In the genomic region with DNA sequence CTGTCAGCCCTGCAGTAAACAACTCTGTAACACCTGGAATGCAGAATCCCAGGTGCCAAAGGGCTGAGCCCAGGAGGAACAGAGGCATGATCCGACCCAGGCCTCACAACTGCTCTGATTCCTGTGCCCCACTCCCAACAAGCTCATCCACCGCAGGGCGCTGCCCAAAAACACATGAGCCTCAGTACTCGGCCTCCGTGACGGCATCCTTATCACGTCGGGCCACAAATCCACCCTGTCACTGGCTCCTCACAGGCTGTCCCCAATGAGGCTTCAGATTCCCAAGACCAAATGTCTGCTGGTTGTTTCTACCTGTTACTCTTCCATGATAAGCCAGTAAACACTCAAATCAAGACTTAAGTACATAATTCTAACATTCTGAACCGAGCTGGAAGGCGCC, we compare ENCODE assay signal across 3 cellular contexts.
TF ChIP-seq lines count a peak whose summit lies in the region.

No MANE protein-coding gene starts in this region.

TF ChIP-seq in liver, 16 proteins besides CTCF, POLR2A, EP300 and RAD21:
- no peak for TF ChIP-seq RXRA (IDR thresholded peaks at IDR 0.05)
- TF ChIP-seq HNF4A (conservative IDR thresholded peaks at IDR 0.05), result no peak
- no peak for TF ChIP-seq ATF3 (IDR thresholded peaks at IDR 0.05)
- TF ChIP-seq FOXA1 (IDR thresholded peaks at IDR 0.05), result no peak
- no peak for TF ChIP-seq NR2F2 (IDR thresholded peaks at IDR 0.05)
- TF ChIP-seq HNF4G (IDR thresholded peaks at IDR 0.05), result no peak
- no peak for TF ChIP-seq JUND (IDR thresholded peaks at IDR 0.05)
- TF ChIP-seq, protein P1, sequence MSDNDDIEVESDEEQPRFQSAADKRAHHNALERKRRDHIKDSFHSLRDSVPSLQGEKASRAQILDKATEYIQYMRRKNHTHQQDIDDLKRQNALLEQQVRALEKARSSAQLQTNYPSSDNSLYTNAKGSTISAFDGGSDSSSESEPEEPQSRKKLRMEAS (IDR thresholded peaks at IDR 0.05), result no peak
- TF ChIP-seq TAF1 (conservative IDR thresholded peaks at IDR 0.05), result no peak
- no peak for TF ChIP-seq REST (IDR thresholded peaks at IDR 0.05)
- TF ChIP-seq SP1 (IDR thresholded peaks at IDR 0.05), result no peak
- TF ChIP-seq YY1 (IDR thresholded peaks at IDR 0.05), result no peak
- TF ChIP-seq FOXA2 (IDR thresholded peaks at IDR 0.05), result no peak
- no peak for TF ChIP-seq GABPA (IDR thresholded peaks at IDR 0.05 in 1 of 2, conservative IDR thresholded peaks at IDR 0.05 in 1 of 2)
- TF ChIP-seq, protein P2, sequence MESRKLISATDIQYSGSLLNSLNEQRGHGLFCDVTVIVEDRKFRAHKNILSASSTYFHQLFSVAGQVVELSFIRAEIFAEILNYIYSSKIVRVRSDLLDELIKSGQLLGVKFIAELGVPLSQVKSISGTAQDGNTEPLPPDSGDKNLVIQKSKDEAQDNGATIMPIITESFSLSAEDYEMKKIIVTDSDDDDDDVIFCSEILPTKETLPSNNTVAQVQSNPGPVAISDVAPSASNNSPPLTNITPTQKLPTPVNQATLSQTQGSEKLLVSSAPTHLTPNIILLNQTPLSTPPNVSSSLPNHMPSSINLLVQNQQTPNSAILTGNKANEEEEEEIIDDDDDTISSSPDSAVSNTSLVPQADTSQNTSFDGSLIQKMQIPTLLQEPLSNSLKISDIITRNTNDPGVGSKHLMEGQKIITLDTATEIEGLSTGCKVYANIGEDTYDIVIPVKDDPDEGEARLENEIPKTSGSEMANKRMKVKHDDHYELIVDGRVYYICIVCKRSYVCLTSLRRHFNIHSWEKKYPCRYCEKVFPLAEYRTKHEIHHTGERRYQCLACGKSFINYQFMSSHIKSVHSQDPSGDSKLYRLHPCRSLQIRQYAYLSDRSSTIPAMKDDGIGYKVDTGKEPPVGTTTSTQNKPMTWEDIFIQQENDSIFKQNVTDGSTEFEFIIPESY (IDR thresholded peaks at IDR 0.05), result no peak
TF ChIP-seq in liver: peak in this region for 0.

TF ChIP-seq in HepG2, 621 proteins besides CTCF, POLR2A, EP300 and RAD21:
- TF ChIP-seq ZBTB4 (CRISPR knock-in tag; IDR thresholded peaks at IDR 0.05; ENCODE audit: borderline replicate concordance) (no peak), NFE2 (CRISPR knock-in tag; IDR thresholded peaks at IDR 0.05) (no peak), ZNF263 (CRISPR knock-in tag; IDR thresholded peaks at IDR 0.05) (no peak), ZNF776 (CRISPR knock-in tag; IDR thresholded peaks at IDR 0.05) (no peak), SMC3 (IDR thresholded peaks at IDR 0.05; ENCODE audit: low read length) (no peak), RBFOX2 (IDR thresholded peaks at IDR 0.05; ENCODE audit: low read depth, low read length) (no peak), MLX (CRISPR knock-in tag; IDR thresholded peaks at IDR 0.05) (no peak), CSRNP2 (CRISPR knock-in tag; conservative IDR thresholded peaks at IDR 0.05; ENCODE audit: low read depth) (no peak), ZNF138 (CRISPR knock-in tag; IDR thresholded peaks at IDR 0.05; ENCODE audit: low read depth) (no peak), TCF7L2 (IDR thresholded peaks at IDR 0.05; ENCODE audit: low read depth, low read length) (no peak), ELF4 (CRISPR knock-in tag; IDR thresholded peaks at IDR 0.05; ENCODE audit: borderline replicate concordance) (no peak), HNRNPH1 (optimal IDR thresholded peaks at IDR 0.05; ENCODE audit: low read depth, low read length) (no peak), ZFYVE20 (CRISPR knock-in tag; IDR thresholded peaks at IDR 0.05; ENCODE audit: borderline replicate concordance, low read depth) (no peak), ARID3A (IDR thresholded peaks at IDR 0.05; ENCODE audit: low read depth, low read length) (no peak)

TF ChIP-seq in H1, 55 proteins besides CTCF, POLR2A, EP300 and RAD21:
- TF ChIP-seq FOSL1 (IDR thresholded peaks at IDR 0.05; ENCODE audit: insufficient read depth, low read depth, low read length) (no peak), CEBPB (IDR thresholded peaks at IDR 0.05; ENCODE audit: low read depth, low read length) (no peak), E2F6 (IDR thresholded peaks at IDR 0.05) (no peak), ZNF274 (IDR thresholded peaks at IDR 0.05; ENCODE audit: borderline replicate concordance, extremely low read depth, low read length) (no peak), SRF (IDR thresholded peaks at IDR 0.05; ENCODE audit: low read depth, low read length) (no peak), JUND (IDR thresholded peaks at IDR 0.05; ENCODE audit: low read length) (no peak), TCF12 (IDR thresholded peaks at IDR 0.05; ENCODE audit: low read depth, low read length) (no peak), CHD2 (IDR thresholded peaks at IDR 0.05; ENCODE audit: low read length) (no peak), JUN (IDR thresholded peaks at IDR 0.05; ENCODE audit: low read depth, low read length) (no peak), RXRA (IDR thresholded peaks at IDR 0.05; ENCODE audit: insufficient read depth, low read depth, low read length) (no peak), RNF2 (IDR thresholded peaks at IDR 0.05; ENCODE audit: borderline replicate concordance, low read depth, low read length, missing control alignments, poor library complexity, severe bottlenecking) (no peak), SIX5 (IDR thresholded peaks at IDR 0.05; ENCODE audit: low read depth, low read length) (no peak)
